In genomic region chr3:50600841-50601591, GRCh38 we compare ENCODE assay signal across 8 cellular contexts. TPM values are rescaled to one million over a fixed set of nuclear protein-coding genes. Genes with fewer than 3 reads are reported as not detected.
DNase-seq lines count a peak whose midpoint lies in the region; ATAC-seq, FAIRE-seq and TF ChIP-seq lines count a peak whose summit lies in the region.

No MANE protein-coding gene starts in this region.

- WGBS in A549 (ENCODE audit: missing lambda C conversion rate), result 0% methylated on average over 10 of the region's 14 CpGs
- 0 to 2% (median 1%) methylated on average over 14 of the region's 14 CpGs for WGBS in adipose tissue, 3 donors

- ATAC-seq in A549 (peak; percentile 85 to 91), left cardiac atrium (peak; percentile 86 to 87), sciatic nerve (peak; percentile 90), GM19455 (IDR thresholded peaks at IDR 0.05; ENCODE audit: unreplicated experiment) (no peak)

- POLR2A ChIA-PET in A549 (lab: Yijun Ruan, JAX), result interaction anchor here (0.7 to 1.8 kb wide), 4 partner anchors 11 to 32 kb away, joined by 3 to 8 read pairs (median 4); partner anchors contain the start of genes CISH and HEMK1

- no peak; a peak in 1 of 5 replicates for TF ChIP-seq EP300 in A549 (IDR thresholded peaks at IDR 0.05)

- H3K27ac ChIP-seq in A549 (peak overlapping the region; percentile 97 to 98), adipose tissue (ENCODE audit: low read depth, low read length) (peak overlapping the region; percentile 87)

- FAIRE-seq in A549 (lab: Jason Lieb, UNC), result no peak

- CTCF ChIA-PET in A549 (lab: Yijun Ruan, JAX), result interaction anchor here (1.0 to 18.5 kb wide), 6 partner anchors 10 to 58 kb away, joined by 3 to 375 read pairs (median 6); partner anchors contain the start of genes C3orf18, CISH and HEMK1

- peak overlapping the region; percentile 91 for H3K4me2 ChIP-seq in A549

- H3K4me1 ChIP-seq in A549, result peaks cover 41% of the 10 kb centered on the region

- no peak for TF ChIP-seq POLR2A in A549 (IDR thresholded peaks at IDR 0.05; ENCODE audit: low read length)

- 0 out of 5 replicates have a peak, but pooled peaks of 1 of the 2 experiments have one; percentile 14 for TF ChIP-seq RAD21 in A549 (conservative IDR thresholded peaks at IDR 0.05 in 1 of 2, IDR thresholded peaks at IDR 0.05 in 1 of 2)

- TF ChIP-seq CTCF in A549 (IDR thresholded peaks at IDR 0.05), result no peak

- intact Hi-C loops in left cardiac atrium (cut with DNase I) (no loop called here), sciatic nerve (cut with DNase I) (no loop called here)

- no peaks in the 10 kb centered on the region for H3K9me3 ChIP-seq in A549

- peak; percentile 81 to 89 for DNase-seq in A549 (ENCODE audit: low read depth in 1 of 2, low spot score in 1 of 2)
- DNase-seq in GM19238 (ENCODE audit: insufficient read length, low spot score), result peak; percentile 69
- DNase-seq in M059J (ENCODE audit: low read depth), result peak; percentile 94
- DNase-seq in T follicular helper cell (ENCODE audit: low read depth), result peak; percentile 39
- DNase-seq in left cardiac atrium, result peak; percentile 95
- DNase-seq in sciatic nerve (ENCODE audit: low spot score), result peak; percentile 94

- peak overlapping the region; percentile 30; the same call in 2 of the 3 replicates for H3K4me3 ChIP-seq in A549

TF ChIP-seq in A549, 52 proteins besides CTCF, POLR2A, EP300 and RAD21:
- TF ChIP-seq HES2 (IDR thresholded peaks at IDR 0.05) (no peak), FOXS1 (CRISPR knock-in tag; IDR thresholded peaks at IDR 0.05) (no peak), KDM1A (IDR thresholded peaks at IDR 0.05; ENCODE audit: low read depth) (no peak), CEBPB (IDR thresholded peaks at IDR 0.05) (peak; percentile 67 to 84), ESRRA (IDR thresholded peaks at IDR 0.05; ENCODE audit: borderline replicate concordance, low read length) (peak; percentile 76; the same call in 1 of the 2 replicates), USF2 (IDR thresholded peaks at IDR 0.05) (no peak), JUN (IDR thresholded peaks at IDR 0.05) (peak in 1 of 2 experiments; percentile 45; a peak in 1 of 5 replicates), E2F6 (IDR thresholded peaks at IDR 0.05; ENCODE audit: borderline replicate concordance, low read depth) (0 out of 2 replicates have a peak, but pooled peaks have one; percentile 28), RFX5 (IDR thresholded peaks at IDR 0.05) (no peak), EHMT2 (IDR thresholded peaks at IDR 0.05; ENCODE audit: low read depth) (no peak), GATA3 (IDR thresholded peaks at IDR 0.05; ENCODE audit: borderline replicate concordance) (peak; percentile 29; the same call in 1 of the 2 replicates), ZFP36 (IDR thresholded peaks at IDR 0.05; ENCODE audit: borderline replicate concordance, partially characterized antibody) (no peak), TP53 (CRISPR knock-in tag; IDR thresholded peaks at IDR 0.05) (no peak), MAX (IDR thresholded peaks at IDR 0.05) (peak; percentile 75), ZC3H11A (IDR thresholded peaks at IDR 0.05) (no peak)
TF ChIP-seq in A549: peak in this region for 6.

RNA-seq across cellular contexts. Expression of gene CISH, which starts 10.6 kb away (rescaled TPM):
- 0.43 and 0.95 TPM in 2 replicates for polyA plus RNA-seq in A549 (2011; rRNA removed)
- 0.95 and 1.2 TPM in 2 replicates for polyA plus RNA-seq in A549 (2012; cell fraction: cytosol; rRNA removed)
- 1.1 and 1.7 TPM in 2 replicates for polyA plus RNA-seq in A549 (2012; cell fraction: nucleus; rRNA removed)
- 0.42 to 0.68 TPM (median 0.67 TPM) in 3 replicates for polyA plus RNA-seq in A549 (2017; fragmentation: RNase III; extraction: RNeasy Plus Mini Kit Qiagen cat#74134 plus additional on column Dnase treatment)
- polyA minus RNA-seq in A549 (2011; rRNA and poly(A)+ RNA removed), result 1.7 and 2.0 TPM in 2 replicates
- 0.81 and 0.99 TPM in 2 replicates for total RNA-seq in M059J (2014; rRNA removed; shearing (Covaris generic))
- polyA plus RNA-seq in adipose tissue, result 10 to 100 TPM; 12.9 to 36.2 (median 16.2) TPM
- total RNA-seq in left cardiac atrium, result 10 to 100 TPM in 1 of 2 donors, 1 to 10 TPM in 1; 10.0 to 41.9 TPM
- total RNA-seq in sciatic nerve, result 10.6 TPM

RNA-seq across cellular contexts. Expression of gene MAPKAPK3, which starts 15.9 kb away (rescaled TPM):
- polyA plus RNA-seq in A549 (2011; rRNA removed) (16.5 and 22.8 TPM in 2 replicates), A549 (2017; fragmentation: RNase III; extraction: RNeasy Plus Mini Kit Qiagen cat#74134 plus additional on column Dnase treatment) (14.1 to 16.0 TPM (median 14.6 TPM) in 3 replicates), adipose tissue (10 to 100 TPM; 25.6 to 31.9 (median 30.6) TPM)
- 19.6 and 23.7 TPM in 2 replicates for polyA plus RNA-seq in A549 (2012; cell fraction: cytosol; rRNA removed)
- 18.4 TPM in 2 replicates for polyA plus RNA-seq in A549 (2012; cell fraction: nucleus; rRNA removed)
- 20.9 and 28.0 TPM in 2 replicates for polyA minus RNA-seq in A549 (2011; rRNA and poly(A)+ RNA removed)
- 40.0 and 46.4 TPM in 2 replicates for total RNA-seq in M059J (2014; rRNA removed; shearing (Covaris generic))
- total RNA-seq in left cardiac atrium (100 to 1,000 TPM; 170 to 177 TPM), sciatic nerve (19.5 TPM)

RNA-seq across cellular contexts. Expression of gene HEMK1, which starts 31.7 kb away (rescaled TPM):
- polyA plus RNA-seq in A549 (2011; rRNA removed) (4.7 and 5.1 TPM in 2 replicates), A549 (2017; fragmentation: RNase III; extraction: RNeasy Plus Mini Kit Qiagen cat#74134 plus additional on column Dnase treatment) (4.3 to 5.4 TPM (median 4.3 TPM) in 3 replicates), adipose tissue (10 to 100 TPM; 12.2 to 20.8 (median 12.6) TPM)
- polyA plus RNA-seq in A549 (2012; cell fraction: cytosol; rRNA removed), result 5.4 and 7.1 TPM in 2 replicates
- 13.6 and 15.4 TPM in 2 replicates for polyA plus RNA-seq in A549 (2012; cell fraction: nucleus; rRNA removed)
- polyA minus RNA-seq in A549 (2011; rRNA and poly(A)+ RNA removed), result 7.1 and 9.3 TPM in 2 replicates
- total RNA-seq in M059J (2014; rRNA removed; shearing (Covaris generic)), result 5.5 and 7.3 TPM in 2 replicates
- total RNA-seq in left cardiac atrium (10 to 100 TPM; 11.8 to 19.7 TPM), sciatic nerve (21.3 TPM)

RNA-seq across cellular contexts. Expression of gene C3orf18, which starts 33.5 kb away (rescaled TPM):
- 3.4 and 5.0 TPM in 2 replicates for polyA plus RNA-seq in A549 (2011; rRNA removed)
- polyA plus RNA-seq in A549 (2012; cell fraction: cytosol; rRNA removed), result 4.0 and 5.0 TPM in 2 replicates
- polyA plus RNA-seq in A549 (2012; cell fraction: nucleus; rRNA removed), result 7.0 and 11.2 TPM in 2 replicates
- polyA plus RNA-seq in A549 (2017; fragmentation: RNase III; extraction: RNeasy Plus Mini Kit Qiagen cat#74134 plus additional on column Dnase treatment), result 3.9 to 5.9 TPM (median 5.4 TPM) in 3 replicates
- polyA minus RNA-seq in A549 (2011; rRNA and poly(A)+ RNA removed), result 4.3 and 5.4 TPM in 2 replicates
- 0.05 and 2.7 TPM in 2 replicates for total RNA-seq in M059J (2014; rRNA removed; shearing (Covaris generic))
- polyA plus RNA-seq in adipose tissue, result 1 to 10 TPM; 5.5 to 8.2 (median 6.9) TPM
- total RNA-seq in left cardiac atrium, result 10 to 100 TPM; 29.7 to 32.3 TPM
- total RNA-seq in sciatic nerve, result 16.1 TPM

Comparison
In these comparisons a context has a peak if more than half of its experiments do, and no peak if none do; other contexts are left out.
1. DNase-seq: peak in every context shown above with its lines; median percentile 95 in left cardiac atrium; 94 in M059J; 94 in sciatic nerve; 85 in A549; 69 in GM19238; 39 in T follicular helper cell.